ENCODE assay signal across 11 cellular contexts in the genomic region with DNA sequence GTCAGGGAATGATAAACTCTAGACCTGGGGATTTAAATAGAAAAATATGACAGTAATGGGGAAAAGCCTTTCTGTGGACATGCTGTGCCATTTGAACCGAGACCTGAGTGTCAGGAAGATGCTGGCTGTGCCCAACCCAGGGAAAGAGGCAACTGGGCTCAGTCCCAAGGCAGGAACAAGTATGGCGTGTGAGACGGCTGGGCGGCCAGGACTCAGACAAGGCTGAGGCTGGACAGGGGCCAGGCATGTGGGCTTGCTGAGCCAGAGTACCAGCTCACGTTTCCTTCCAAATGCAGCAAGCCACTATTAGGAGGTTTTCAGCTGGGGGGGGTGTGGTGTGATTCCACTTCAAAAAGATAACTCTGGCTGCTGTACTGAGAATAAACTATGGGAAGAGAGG.
DNase-seq lines count a peak whose midpoint lies in the region; ATAC-seq and TF ChIP-seq lines count a peak whose summit lies in the region.
"Had no signal": no experiment of that assay in that cellular context is flagged by ENCODE, and none has a peak within 500 bp of the region (broad histone marks: within the 10 kb centered on the region; RNA-seq: fewer than 3 reads in every experiment).

No MANE protein-coding gene starts in this region.

- POLR2A ChIA-PET in activated B cell treated with CpG ODN at 0.5 μM for 24 hours (lab: Charles Lee), result no interaction called here
- POLR2A ChIA-PET in WTC11 (lab: Charles Lee), result no interaction called here

- TF ChIP-seq CTCF in activated B cell treated with CpG ODN at 0.5 μM for 24 hours (IDR thresholded peaks at IDR 0.05) (no peak), WTC11 (IDR thresholded peaks at IDR 0.05) (no peak)

- H3K36me3 Mint-ChIP-seq in activated T-cell treated with anti-CD3 and anti-CD28 coated beads, Interleukin-2, amount 50 U/mL, for 24 hours (ENCODE audit: low read depth), result peaks cover 92% of the 10 kb centered on the region
- H3K36me3 Mint-ChIP-seq in activated B cell treated with CpG ODN at 0.5 μM for 24 hours (ENCODE audit: low read depth) (peaks cover 90% of the 10 kb centered on the region), WTC11 (peaks cover 30% of the 10 kb centered on the region)
- peaks cover 86% of the 10 kb centered on the region for H3K36me3 Mint-ChIP-seq in stimulated activated memory B cell treated with anti-CD40 and anti-IgM and Interleukin-4, amounts not matched to agents 10 μg/mL and 1 μg/mL and 100 μg/mL, for 72 hours

- CTCF ChIA-PET in activated B cell treated with CpG ODN at 0.5 μM for 24 hours (lab: Charles Lee), result no interaction called here
- CTCF ChIA-PET in WTC11 (lab: Charles Lee), result interaction anchor here (0.7 kb wide), 1 partner anchor 24 kb away, joined by 3 read pairs; no protein-coding TSS in a partner anchor

- no peak overlapping the region for H3K4me3 Mint-ChIP-seq in activated T-cell treated with anti-CD3 and anti-CD28 coated beads, Interleukin-2, amount 50 U/mL, for 24 hours
- no peak overlapping the region for H3K4me3 Mint-ChIP-seq in activated B cell treated with CpG ODN at 0.5 μM for 24 hours
- no peak overlapping the region for H3K4me3 Mint-ChIP-seq in stimulated activated memory B cell treated with anti-CD40 and anti-IgM and Interleukin-4, amounts not matched to agents 10 μg/mL and 1 μg/mL and 100 μg/mL, for 72 hours
- H3K4me3 Mint-ChIP-seq in WTC11, result no peak overlapping the region

- no peaks in the 10 kb centered on the region for H3K4me1 Mint-ChIP-seq in activated T-cell treated with anti-CD3 and anti-CD28 coated beads, Interleukin-2, amount 50 U/mL, for 24 hours (ENCODE audit: low read depth)
- H3K4me1 Mint-ChIP-seq in activated B cell treated with CpG ODN at 0.5 μM for 24 hours, result no peaks in the 10 kb centered on the region
- H3K4me1 Mint-ChIP-seq in stimulated activated memory B cell treated with anti-CD40 and anti-IgM and Interleukin-4, amounts not matched to agents 10 μg/mL and 1 μg/mL and 100 μg/mL, for 72 hours, result peaks cover 23% of the 10 kb centered on the region
- H3K4me1 Mint-ChIP-seq in WTC11, result peaks cover 4% of the 10 kb centered on the region

- ATAC-seq in activated B cell treated with CpG ODN at 0.5 μM for 24 hours (ENCODE audit: low read depth) (no peak), Right ventricle myocardium inferior (peak; percentile 94), WTC11 (no peak)
- no peak for ATAC-seq in stimulated activated memory B cell treated with anti-CD40 and anti-IgM and Interleukin-4, amounts not matched to agents 10 μg/mL and 1 μg/mL and 100 μg/mL, for 72 hours

- H3K9me3 Mint-ChIP-seq in activated T-cell treated with anti-CD3 and anti-CD28 coated beads, Interleukin-2, amount 50 U/mL, for 24 hours, result no peaks in the 10 kb centered on the region
- no peaks in the 10 kb centered on the region for H3K9me3 Mint-ChIP-seq in activated B cell treated with CpG ODN at 0.5 μM for 24 hours
- no peaks in the 10 kb centered on the region for H3K9me3 Mint-ChIP-seq in stimulated activated memory B cell treated with anti-CD40 and anti-IgM and Interleukin-4, amounts not matched to agents 10 μg/mL and 1 μg/mL and 100 μg/mL, for 72 hours
- H3K9me3 Mint-ChIP-seq in WTC11, result no peaks in the 10 kb centered on the region

- intact Hi-C loops in activated B cell treated with CpG ODN at 0.5 μM for 24 hours (cut with micrococcal nuclease), result no loop called here
- intact Hi-C loops in Right ventricle myocardium inferior (cut with DNase I), result no loop called here

- DNase-seq in activated T-cell treated with anti-CD3 and anti-CD28 coated beads, Interleukin-2, amount 50 U/mL, for 24 hours, result no peak
- DNase-seq in activated T-cell treated with anti-CD3 and anti-CD28 coated beads for 4 hours, result no peak
- DNase-seq in activated B cell treated with CpG ODN at 0.5 μM for 24 hours, result no peak
- DNase-seq in Right ventricle myocardium inferior (ENCODE audit: missing footprints), result peak; percentile 87
- DNase-seq in NCI-H510A treated with DMSO at 0.1 percent for 48 hours (lab: John Stamatoyannopoulos, UW), result no peak
- no peak for DNase-seq in WTC11 (ENCODE audit: low spot score)
- DNase-seq in NCI-H187 treated with DMSO at 0.1 percent for 48 hours (lab: John Stamatoyannopoulos, UW), result no peak
- DNase-seq: AML-193, amniotic stem cell, Kasumi-1 had no signal

- H3K27ac Mint-ChIP-seq in activated T-cell treated with anti-CD3 and anti-CD28 coated beads, Interleukin-2, amount 50 U/mL, for 24 hours, result peak overlapping the region; percentile 71
- H3K27ac Mint-ChIP-seq in activated B cell treated with CpG ODN at 0.5 μM for 24 hours (peak overlapping the region; percentile 51), WTC11 (no peak overlapping the region)
- peak overlapping the region; percentile 60 for H3K27ac Mint-ChIP-seq in stimulated activated memory B cell treated with anti-CD40 and anti-IgM and Interleukin-4, amounts not matched to agents 10 μg/mL and 1 μg/mL and 100 μg/mL, for 72 hours

- H3K27me3 Mint-ChIP-seq in activated T-cell treated with anti-CD3 and anti-CD28 coated beads, Interleukin-2, amount 50 U/mL, for 24 hours, result no peaks in the 10 kb centered on the region
- no peaks in the 10 kb centered on the region for H3K27me3 Mint-ChIP-seq in activated B cell treated with CpG ODN at 0.5 μM for 24 hours
- H3K27me3 Mint-ChIP-seq in stimulated activated memory B cell treated with anti-CD40 and anti-IgM and Interleukin-4, amounts not matched to agents 10 μg/mL and 1 μg/mL and 100 μg/mL, for 72 hours, result no peaks in the 10 kb centered on the region
- H3K27me3 Mint-ChIP-seq in WTC11 (ENCODE audit: low read depth), result no peaks in the 10 kb centered on the region

TF ChIP-seq in WTC11, 78 proteins besides CTCF, POLR2A, EP300 and RAD21:
- no peak for TF ChIP-seq ETV6 (CRISPR knock-in tag; IDR thresholded peaks at IDR 0.05)
- TF ChIP-seq, protein P1, sequence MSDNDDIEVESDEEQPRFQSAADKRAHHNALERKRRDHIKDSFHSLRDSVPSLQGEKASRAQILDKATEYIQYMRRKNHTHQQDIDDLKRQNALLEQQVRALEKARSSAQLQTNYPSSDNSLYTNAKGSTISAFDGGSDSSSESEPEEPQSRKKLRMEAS (CRISPR knock-in tag; IDR thresholded peaks at IDR 0.05), result no peak
- TF ChIP-seq, protein P2, sequence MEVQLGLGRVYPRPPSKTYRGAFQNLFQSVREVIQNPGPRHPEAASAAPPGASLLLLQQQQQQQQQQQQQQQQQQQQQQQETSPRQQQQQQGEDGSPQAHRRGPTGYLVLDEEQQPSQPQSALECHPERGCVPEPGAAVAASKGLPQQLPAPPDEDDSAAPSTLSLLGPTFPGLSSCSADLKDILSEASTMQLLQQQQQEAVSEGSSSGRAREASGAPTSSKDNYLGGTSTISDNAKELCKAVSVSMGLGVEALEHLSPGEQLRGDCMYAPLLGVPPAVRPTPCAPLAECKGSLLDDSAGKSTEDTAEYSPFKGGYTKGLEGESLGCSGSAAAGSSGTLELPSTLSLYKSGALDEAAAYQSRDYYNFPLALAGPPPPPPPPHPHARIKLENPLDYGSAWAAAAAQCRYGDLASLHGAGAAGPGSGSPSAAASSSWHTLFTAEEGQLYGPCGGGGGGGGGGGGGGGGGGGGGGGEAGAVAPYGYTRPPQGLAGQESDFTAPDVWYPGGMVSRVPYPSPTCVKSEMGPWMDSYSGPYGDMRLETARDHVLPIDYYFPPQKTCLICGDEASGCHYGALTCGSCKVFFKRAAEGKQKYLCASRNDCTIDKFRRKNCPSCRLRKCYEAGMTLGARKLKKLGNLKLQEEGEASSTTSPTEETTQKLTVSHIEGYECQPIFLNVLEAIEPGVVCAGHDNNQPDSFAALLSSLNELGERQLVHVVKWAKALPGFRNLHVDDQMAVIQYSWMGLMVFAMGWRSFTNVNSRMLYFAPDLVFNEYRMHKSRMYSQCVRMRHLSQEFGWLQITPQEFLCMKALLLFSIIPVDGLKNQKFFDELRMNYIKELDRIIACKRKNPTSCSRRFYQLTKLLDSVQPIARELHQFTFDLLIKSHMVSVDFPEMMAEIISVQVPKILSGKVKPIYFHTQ (CRISPR knock-in tag; IDR thresholded peaks at IDR 0.05), result no peak
- TF ChIP-seq, protein P3, sequence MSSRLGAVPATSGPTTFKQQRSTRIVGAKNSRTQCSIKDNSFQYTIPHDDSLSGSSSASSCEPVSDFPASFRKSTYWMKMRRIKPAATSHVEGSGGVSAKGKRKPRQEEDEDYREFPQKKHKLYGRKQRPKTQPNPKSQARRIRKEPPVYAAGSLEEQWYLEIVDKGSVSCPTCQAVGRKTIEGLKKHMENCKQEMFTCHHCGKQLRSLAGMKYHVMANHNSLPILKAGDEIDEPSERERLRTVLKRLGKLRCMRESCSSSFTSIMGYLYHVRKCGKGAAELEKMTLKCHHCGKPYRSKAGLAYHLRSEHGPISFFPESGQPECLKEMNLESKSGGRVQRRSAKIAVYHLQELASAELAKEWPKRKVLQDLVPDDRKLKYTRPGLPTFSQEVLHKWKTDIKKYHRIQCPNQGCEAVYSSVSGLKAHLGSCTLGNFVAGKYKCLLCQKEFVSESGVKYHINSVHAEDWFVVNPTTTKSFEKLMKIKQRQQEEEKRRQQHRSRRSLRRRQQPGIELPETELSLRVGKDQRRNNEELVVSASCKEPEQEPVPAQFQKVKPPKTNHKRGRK (CRISPR knock-in tag; IDR thresholded peaks at IDR 0.05; ENCODE audit: borderline replicate concordance), result no peak
